In the genomic region with DNA sequence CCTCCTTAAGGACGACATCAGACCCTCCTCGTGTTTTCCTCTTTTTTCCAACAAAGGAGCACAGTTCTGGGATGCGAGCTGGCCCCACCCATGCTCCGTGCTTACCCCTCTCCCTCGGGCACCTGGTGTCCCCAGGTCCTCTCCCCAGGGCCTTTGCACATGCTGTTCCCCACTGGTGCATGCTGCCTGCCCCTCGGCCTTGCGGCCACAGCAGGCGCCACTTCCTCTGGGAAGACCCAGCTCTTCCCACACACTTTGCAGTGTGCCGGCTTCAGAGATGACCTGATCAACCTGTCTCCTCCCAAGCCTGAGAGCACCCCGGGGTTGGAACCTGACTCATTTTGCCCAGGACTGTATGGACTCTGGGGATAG, we compare ENCODE assay signal across 1 cellular context.
TF ChIP-seq lines count a peak whose summit lies in the region.

No MANE protein-coding gene starts in this region.

TF ChIP-seq in HCT116, 20 proteins besides CTCF, POLR2A, EP300 and RAD21 (continued from another document):
- no peak for TF ChIP-seq SRF (IDR thresholded peaks at IDR 0.05; ENCODE audit: low read depth)
- no peak for TF ChIP-seq YY1 (IDR thresholded peaks at IDR 0.05; ENCODE audit: extremely low read depth, insufficient replicate concordance, low read depth, low read length)
- TF ChIP-seq ZNF274 (IDR thresholded peaks at IDR 0.05; ENCODE audit: low read depth, low read length) = no peak
TF ChIP-seq in HCT116: peak in this region for 0.
